9 cellular contexts compared by ENCODE assay signal in the genomic region with DNA sequence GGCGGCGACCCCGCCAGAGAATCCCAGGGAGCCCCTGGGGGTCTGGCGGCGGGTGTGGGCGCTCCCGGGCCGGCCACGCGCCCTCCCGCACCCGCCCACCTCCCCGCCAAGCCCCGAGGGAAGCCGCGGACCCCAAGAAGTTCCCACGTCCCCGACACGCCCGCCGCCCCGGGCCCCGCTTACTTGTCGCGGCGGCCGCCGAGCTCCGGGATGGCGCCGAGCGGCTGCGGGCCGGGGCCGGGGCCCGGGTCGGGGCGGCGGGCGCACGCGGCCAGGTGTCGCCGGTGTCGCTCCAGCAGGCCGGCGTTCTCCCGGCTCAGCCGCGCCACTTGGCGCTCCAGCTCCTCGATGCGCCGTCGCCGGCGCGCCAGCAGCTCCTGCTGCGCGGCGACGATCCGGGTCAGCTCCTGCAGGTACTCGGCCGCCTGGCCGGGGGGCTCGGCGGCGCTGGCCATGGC.
DNase-seq lines count a peak whose midpoint lies in the region; FAIRE-seq and TF ChIP-seq lines count a peak whose summit lies in the region.
"Had no signal": no experiment of that assay in that cellular context is flagged by ENCODE, and none has a peak within 500 bp of the region (broad histone marks: within the 10 kb centered on the region; RNA-seq: fewer than 3 reads in every experiment).

No MANE protein-coding gene starts in this region.

- intact Hi-C loops in Calu3 (cut with micrococcal nuclease; ENCODE audit: unreplicated experiment) = loop anchor here (10.0 kb wide), 1 partner anchor 188 kb away; no protein-coding TSS in a partner anchor

- H2BK120ac ChIP-seq in mesendoderm (ENCODE audit: low read depth, low read length) = no peak overlapping the region

- H3K27ac Mint-ChIP-seq in Calu3 (ENCODE audit: unreplicated experiment) = no peak overlapping the region

- WGBS in mesendoderm (ENCODE audit: extremely low coverage, insufficient coverage, low lambda C conversion rate) = no CpG with 5 or more reads among the region's 69 CpGs

- H3K4me3 ChIP-seq in bronchial epithelial cell (ENCODE audit: low read depth, low read length) (peak overlapping the region; percentile 16), mesendoderm (ENCODE audit: low read length) (peak overlapping the region; percentile 38)

- peak overlapping the region; percentile 41 for H3K4me2 ChIP-seq in mesendoderm (ENCODE audit: low read length)

- H3K27me3 Mint-ChIP-seq in Calu3 (ENCODE audit: unreplicated experiment) = peaks cover 48% of the 10 kb centered on the region

- no peak for TF ChIP-seq POLR2A in H54 (IDR thresholded peaks at IDR 0.05; ENCODE audit: low read depth, low read length)

- H3K4ac ChIP-seq in mesendoderm (ENCODE audit: low read depth, low read length) = no peak overlapping the region

- H3K36me3 Mint-ChIP-seq in Calu3 (ENCODE audit: insufficient read depth, unreplicated experiment) = peaks cover 11% of the 10 kb centered on the region

- no peak overlapping the region for H4K5ac ChIP-seq in mesendoderm (ENCODE audit: low read length)

- no peak overlapping the region for H3K27ac ChIP-seq in mesendoderm (ENCODE audit: low read depth, low read length)

- no peak for FAIRE-seq in bronchial epithelial cell (lab: Jason Lieb, UNC)
- no peak for FAIRE-seq in H54 (lab: Jason Lieb, UNC)

- peak overlapping the region; percentile 78 for H3K56ac ChIP-seq in mesendoderm (ENCODE audit: low read length)

- TF ChIP-seq CTCF in bronchial epithelial cell (IDR thresholded peaks at IDR 0.05; ENCODE audit: insufficient read depth, low read length, severe bottlenecking) (no peak), Calu3 (IDR thresholded peaks at IDR 0.05; ENCODE audit: unreplicated experiment) (no peak)

- H3K36me3 ChIP-seq in bronchial epithelial cell (ENCODE audit: control insufficient read depth, insufficient read depth, low read length) = no peaks in the 10 kb centered on the region
- no peaks in the 10 kb centered on the region for H3K36me3 ChIP-seq in mesendoderm (ENCODE audit: control insufficient read depth, insufficient read depth, low read length)

- no peak overlapping the region for H3K4me3 Mint-ChIP-seq in Calu3 (ENCODE audit: low read depth, unreplicated experiment)

- peak overlapping the region; percentile 40 for H3K18ac ChIP-seq in mesendoderm (ENCODE audit: low read length)

- H3K9ac ChIP-seq in mesendoderm (ENCODE audit: low read length) = peak overlapping the region; percentile 65

- H3K4me1 ChIP-seq in mesendoderm (ENCODE audit: control insufficient read depth, low read depth, low read length) = no peaks in the 10 kb centered on the region

- H3K79me2 ChIP-seq in mesendoderm (ENCODE audit: control insufficient read depth, insufficient read depth, low read length) = no peaks in the 10 kb centered on the region

- no peak overlapping the region for H2AK5ac ChIP-seq in mesendoderm (ENCODE audit: low read length)

- peaks cover 3% of the 10 kb centered on the region for H3K9me3 Mint-ChIP-seq in Calu3 (ENCODE audit: low read depth, unreplicated experiment)

- peaks cover 20% of the 10 kb centered on the region for H3K27me3 ChIP-seq in bronchial epithelial cell (ENCODE audit: control insufficient read depth, insufficient read depth, low read length)
- H3K27me3 ChIP-seq in mesendoderm (ENCODE audit: insufficient read depth, low read length, poor library complexity) = no peaks in the 10 kb centered on the region

- H2BK5ac ChIP-seq in mesendoderm (ENCODE audit: low read length) = no peak overlapping the region

- no peak overlapping the region for H4K8ac ChIP-seq in mesendoderm (ENCODE audit: low read depth, low read length)

- no peaks in the 10 kb centered on the region for H3K79me1 ChIP-seq in mesendoderm (ENCODE audit: low read length)

- peak; percentile 16 for DNase-seq in stimulated activated CD4-positive, alpha-beta T cell treated with anti-CD3 and anti-CD28 coated beads, Interleukin-4, amount 100 ng/mL, for 1 hour
- no peak for DNase-seq in stimulated activated CD4-positive, alpha-beta T cell treated with anti-CD3 and anti-CD28 coated beads, Interleukin-2, amount 100 ng/mL, for 48 hours
- DNase-seq in bronchial epithelial cell (ENCODE audit: low read depth) (no peak), mesendoderm (peak; percentile 47), NCI-H1694 treated with DMSO at 0.1 percent for 48 hours (lab: John Stamatoyannopoulos, UW) (no peak), anterior cingulate cortex (lab: John Stamatoyannopoulos, UW) (no peak), H54 (ENCODE audit: insufficient read length, low spot score) (no peak), Calu3 (no peak)
- DNase-seq: activated CD8-positive, alpha-beta memory T cell treated with anti-CD3 and anti-CD28 coated beads for 24 hours had no signal

- CTCF ChIA-PET in Calu3 (lab: Charles Lee) = interaction anchor here (0.6 to 2.1 kb wide), 7 partner anchors 16 to 190 kb away, joined by 3 to 14 read pairs (median 5); no protein-coding TSS in a partner anchor

- BruUV-seq in Calu3 (replicated peaks; lab: Mats Ljungman, UMichigan) = no TSS peak

- no peak overlapping the region for H2BK15ac ChIP-seq in mesendoderm (replicated peaks; ENCODE audit: low read depth)

- H3K4me1 Mint-ChIP-seq in Calu3 (ENCODE audit: low read depth, unreplicated experiment) = no peaks in the 10 kb centered on the region

- no peak overlapping the region for H3K23ac ChIP-seq in mesendoderm (ENCODE audit: low read length)

Comparison
In these comparisons a context has a peak if more than half of its experiments do, and no peak if none do; other contexts are left out.
1. DNase-seq: peak in stimulated activated CD4-positive, alpha-beta T cell treated with anti-CD3 and anti-CD28 coated beads, Interleukin-4, amount 100 ng/mL, for 1 hour (single experiment) and mesendoderm (single experiment); none in stimulated activated CD4-positive, alpha-beta T cell treated with anti-CD3 and anti-CD28 coated beads, Interleukin-2, amount 100 ng/mL, for 48 hours (0 of 2), bronchial epithelial cell (single experiment), NCI-H1694 treated with DMSO at 0.1 percent for 48 hours (single experiment), anterior cingulate cortex (0 of 58), H54 (single experiment) and Calu3 (single experiment).